ENCODE assay signal across 13 cellular contexts in the genomic region with DNA sequence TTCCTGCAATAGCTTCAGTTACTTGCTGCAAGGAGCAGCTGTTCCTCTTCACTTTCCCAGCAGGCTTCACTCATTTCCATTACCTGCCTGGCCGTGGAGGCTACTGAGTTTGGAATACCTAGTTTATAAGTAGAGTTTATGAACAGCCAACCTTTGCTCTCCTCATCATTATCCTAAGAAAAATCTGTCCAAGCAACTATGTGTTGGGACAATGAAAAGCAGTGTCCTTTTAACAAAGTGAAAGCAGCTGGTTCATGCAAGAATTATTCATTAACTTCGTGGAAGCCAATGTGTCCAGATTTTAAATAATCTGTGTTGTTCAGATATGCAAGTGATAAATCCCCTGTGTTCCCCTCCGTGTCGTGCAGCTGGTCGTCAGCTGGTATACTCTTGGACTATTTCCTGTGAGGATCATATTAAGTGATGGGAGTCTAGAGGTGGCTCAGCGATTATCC. TPM values are rescaled to one million over a fixed set of nuclear protein-coding genes. Genes with fewer than 3 reads are reported as not detected.
DNase-seq lines count a peak whose midpoint lies in the region; ATAC-seq, FAIRE-seq and TF ChIP-seq lines count a peak whose summit lies in the region.
"Had no signal": no experiment of that assay in that cellular context is flagged by ENCODE, and none has a peak within 500 bp of the region (broad histone marks: within the 10 kb centered on the region; RNA-seq: fewer than 3 reads in every experiment).

No MANE protein-coding gene starts in this region.

- no peak overlapping the region for H3K4me3 ChIP-seq in Panc1 (ENCODE audit: low read depth in 2 of 2, low read length in 2 of 2)
- no peak overlapping the region for H3K4me3 ChIP-seq in small intestine (ENCODE audit: low read depth in 1 of 2, low read length in 2 of 2)

- H3K27me3 ChIP-seq in Panc1 (ENCODE audit: control insufficient read depth, insufficient read depth, low read length) (no peaks in the 10 kb centered on the region), small intestine (ENCODE audit: control insufficient read depth in 2 of 2, insufficient read depth in 2 of 2, low read length in 2 of 2) (no peaks in the 10 kb centered on the region)

- in situ Hi-C loops in Panc1 (cut with HindIII; ENCODE audit: low pct_unique_long_range_greater_than_20kb, low sequenced_read_pairs), result no loop called here

- H3K4me1 ChIP-seq in Panc1 (ENCODE audit: control insufficient read depth, insufficient read depth, low read length), result no peaks in the 10 kb centered on the region
- peaks cover 0 to 2% of the 10 kb centered on the region in 2 donors for H3K4me1 ChIP-seq in small intestine (ENCODE audit: control insufficient read depth in 2 of 2, insufficient read depth in 1 of 2, low read depth in 1 of 2, low read length in 1 of 2)

- CTCF ChIA-PET in Panc1 (lab: Charles Lee), result no interaction called here

- BruUV-seq in Panc1 (replicated peaks; lab: Mats Ljungman, UMichigan), result no TSS peak

- FAIRE-seq in small intestine (lab: Jason Lieb, UNC), result no peak

- intact Hi-C loops in Panc1 (cut with micrococcal nuclease; ENCODE audit: unreplicated experiment), result no loop called here

- TF ChIP-seq CTCF in Panc1 (IDR thresholded peaks at IDR 0.05), result no peak

- no peaks in the 10 kb centered on the region for H3K36me3 ChIP-seq in Panc1 (ENCODE audit: control insufficient read depth, insufficient read depth, low read length)
- H3K36me3 ChIP-seq in small intestine (ENCODE audit: control insufficient read depth in 2 of 2, insufficient read depth in 2 of 2, low read length in 2 of 2), result no peaks in the 10 kb centered on the region

- no peak overlapping the region for H3K27ac ChIP-seq in Panc1 (ENCODE audit: low read length)
- no peak overlapping the region for H3K27ac ChIP-seq in small intestine (ENCODE audit: low read depth in 1 of 2, low read length in 1 of 2)
- H3K27ac ChIP-seq: HL-60 had no signal

- ATAC-seq in GM19043 (IDR thresholded peaks at IDR 0.05; ENCODE audit: low read depth, unreplicated experiment) (peak; percentile 51), Panc1 (peak; percentile 42; the same call in 1 of the 2 replicates), HG02981 (IDR thresholded peaks at IDR 0.05; ENCODE audit: unreplicated experiment) (no peak)
- ATAC-seq: activated CD4-positive, CD25-positive, alpha-beta regulatory T cell treated with anti-CD3 and anti-CD28 coated beads, Interleukin-2, amount 50 U/mL, for 24 hours; stimulated activated naive CD8-positive, alpha-beta T cell treated with anti-CD3 and anti-CD28 coated beads, Interleukin-15, amount 100 ng/mL, for 72 hours had no signal

- 16 to 29% (median 21%) methylated on average over 6 of the region's 6 CpGs for WGBS in small intestine, 3 donors

- H3K9me3 ChIP-seq in Panc1 (ENCODE audit: control insufficient read depth, insufficient read depth, low read depth, low read length) (no peaks in the 10 kb centered on the region), small intestine (ENCODE audit: control insufficient read depth, low read depth) (no peaks in the 10 kb centered on the region)

- POLR2A ChIA-PET in Panc1 (lab: Charles Lee), result no interaction called here

- DNase-seq in Panc1 (ENCODE audit: low read depth, low spot score), result no peak
- peak; percentile 43 for DNase-seq in left kidney (ENCODE audit: low read depth, low spot score)
- DNase-seq in small intestine, result peak; percentile 60
- DNase-seq in activated CD4-positive, alpha-beta T cell treated with anti-CD3 and anti-CD28 coated beads, Interleukin-2, amount 50 U/mL, for 48 hours, result no peak
- DNase-seq in superior temporal gyrus (ENCODE audit: extremely low spot score), result no peak
- DNase-seq: activated naive CD8-positive, alpha-beta T cell treated with anti-CD3 and anti-CD28 coated beads, Interleukin-2, amount 10 ng/mL, durations not matched to agents 7 days and 5 days; COR-L47; stimulated activated naive CD8-positive, alpha-beta T cell treated with anti-CD3 and anti-CD28 coated beads, Interleukin-15, amount 100 ng/mL, for 72 hours; SW 1271 had no signal

RNA-seq across cellular contexts. Expression of a gene that starts 39.3 kb away (rescaled TPM):
- total RNA-seq in Panc1 (2021; ENCODE audit: unreplicated experiment), result 154 TPM
- polyA plus RNA-seq in Panc1 (2012; ENCODE audit: insufficient read length), result 78.7 TPM
- polyA plus RNA-seq in small intestine, result 100 to 1,000 TPM in 1 of 3 donors, 10 to 100 TPM in 2; 31.3 to 140 (median 60.3) TPM

Comparison
In these comparisons a context has a peak if more than half of its experiments do, and no peak if none do; other contexts are left out.
1. DNase-seq: peak in left kidney (single experiment) and small intestine (single experiment); none in Panc1 (single experiment), activated CD4-positive, alpha-beta T cell treated with anti-CD3 and anti-CD28 coated beads, Interleukin-2, amount 50 U/mL, for 48 hours (0 of 2) and superior temporal gyrus (single experiment).